Comparison of ENCODE assay signal across 9 cellular contexts in the genomic region with DNA sequence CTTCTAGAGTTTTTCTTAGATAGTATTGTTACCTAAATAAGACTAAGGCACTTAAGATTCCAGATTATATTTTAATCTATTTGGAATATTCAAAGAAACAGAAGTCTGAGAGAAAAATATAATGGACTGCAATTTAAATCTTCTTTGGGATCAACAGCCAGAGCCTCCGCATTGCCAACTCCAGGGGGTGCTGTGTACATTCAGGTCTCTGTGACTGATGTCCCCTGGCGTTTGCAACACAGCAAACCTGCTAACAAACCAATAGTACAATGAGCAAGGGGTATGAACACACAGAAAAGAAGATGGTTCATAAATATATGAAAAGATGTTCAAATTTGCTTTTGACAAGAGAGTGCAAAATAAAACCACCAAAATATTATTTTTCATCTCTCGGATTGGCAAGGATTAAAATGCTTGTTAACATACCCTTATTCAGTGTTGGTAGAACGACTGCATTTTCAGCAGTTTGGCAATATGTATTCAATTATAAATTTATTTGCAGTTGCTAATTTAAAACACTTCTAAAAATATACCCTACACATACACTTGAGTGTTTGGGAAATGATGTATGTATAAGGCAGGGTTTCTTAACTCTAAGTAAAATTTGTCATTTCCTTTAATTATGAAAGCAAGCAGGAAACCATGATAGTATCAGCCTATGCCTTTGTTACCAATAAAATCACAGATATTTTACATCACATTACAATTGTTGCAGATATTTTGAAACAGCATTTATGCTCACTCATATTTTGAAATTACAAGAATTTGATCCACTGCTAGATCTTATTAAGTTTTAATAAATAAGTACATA. TPM values are rescaled to one million over a fixed set of nuclear protein-coding genes. Genes with fewer than 3 reads are reported as not detected.
DNase-seq lines count a peak whose midpoint lies in the region; FAIRE-seq and TF ChIP-seq lines count a peak whose summit lies in the region.
"Had no signal": no experiment of that assay in that cellular context is flagged by ENCODE, and none has a peak within 500 bp of the region (broad histone marks: within the 10 kb centered on the region; RNA-seq: fewer than 3 reads in every experiment).

No MANE protein-coding gene starts in this region.

- peaks cover 68% of the 10 kb centered on the region for H3K4me1 Mint-ChIP-seq in HFFc6 (ENCODE audit: low read depth)

- H3K27ac Mint-ChIP-seq in HFFc6: peak overlapping the region; percentile 72
- H3K27ac Mint-ChIP-seq: dendritic cell treated with granulocyte-macrophage colony-stimulating factor and Interleukin-4, amounts not matched to agents 40 ng/mL and 50 ng/mL, for 4 days had no signal

- H3K4me3 ChIP-seq in NB4 (ENCODE audit: low read depth, low read length) (no peak overlapping the region), epithelial cell of esophagus (ENCODE audit: low read length) (no peak overlapping the region)

- H3K9me3 Mint-ChIP-seq in HFFc6: peaks cover 13% of the 10 kb centered on the region
- H3K9me3 Mint-ChIP-seq: dendritic cell treated with granulocyte-macrophage colony-stimulating factor and Interleukin-4, amounts not matched to agents 40 ng/mL and 50 ng/mL, for 4 days had no signal

- peak; percentile 16 for DNase-seq in activated T-cell treated with anti-CD3 and anti-CD28 coated beads for 48 hours (ENCODE audit: low read depth)
- no peak for DNase-seq in activated T-cell treated with anti-CD3 and anti-CD28 coated beads for 4 hours
- DNase-seq in HFFc6: peak; percentile 71
- DNase-seq in NB4 (ENCODE audit: low read depth): peak; percentile 74
- peak; percentile 85 for DNase-seq in SK-MEL-5 (ENCODE audit: low read depth, low spot score)
- DNase-seq in epithelial cell of esophagus (ENCODE audit: low read depth): peak; percentile 86
- DNase-seq in midbrain (lab: John Stamatoyannopoulos, UW): peak; percentile 32
- DNase-seq in urothelium cell line (ENCODE audit: low spot score): peak; percentile 63

- peaks cover 1% of the 10 kb centered on the region for H3K27me3 Mint-ChIP-seq in HFFc6 (ENCODE audit: insufficient read depth)
- H3K27me3 Mint-ChIP-seq: dendritic cell treated with granulocyte-macrophage colony-stimulating factor and Interleukin-4, amounts not matched to agents 40 ng/mL and 50 ng/mL, for 4 days had no signal

- no peak overlapping the region for H3K4me3 Mint-ChIP-seq in HFFc6
- H3K4me3 Mint-ChIP-seq: dendritic cell treated with granulocyte-macrophage colony-stimulating factor and Interleukin-4, amounts not matched to agents 40 ng/mL and 50 ng/mL, for 4 days had no signal

- in situ Hi-C loops in SK-MEL-5 (cut with HindIII; ENCODE audit: low pct_unique_long_range_greater_than_20kb, low sequenced_read_pairs): no loop called here

- FAIRE-seq in urothelium cell line (lab: Jason Lieb, UNC): no peak

- no peak for TF ChIP-seq POLR2A in NB4 (IDR thresholded peaks at IDR 0.05; ENCODE audit: extremely low read depth, insufficient read length)

- peaks cover 14% of the 10 kb centered on the region for H3K36me3 Mint-ChIP-seq in HFFc6 (ENCODE audit: low read depth)

- TF ChIP-seq CTCF in HFFc6 (IDR thresholded peaks at IDR 0.05) (peak; percentile 96), NB4 (IDR thresholded peaks at IDR 0.05; ENCODE audit: low read depth, low read length) (peak; percentile 79), epithelial cell of esophagus (IDR thresholded peaks at IDR 0.05; ENCODE audit: insufficient read depth, low read depth, low read length, missing control alignments) (peak; percentile 99)

RNA-seq across cellular contexts. Expression of gene TM4SF1, which starts 16.1 kb away (rescaled TPM):
- 10 to 100 TPM in 4 of 6 experiments, 1 to 10 TPM in 2; 6.5 to 80.1 (median 74.8) TPM for total RNA-seq in HFFc6 (2021; fragmentation: NEBNext Ultra II Directional; extraction: Animal tissue kit (Norgen Biotek cat#: 25700))
- total RNA-seq in SK-MEL-5 (2014; rRNA removed; shearing (Covaris generic)): 60.2 and 65.0 TPM in 2 replicates
- polyA plus RNA-seq in SK-MEL-5 (2015; cell fraction: cytosol; rRNA removed): 64.1 and 68.2 TPM in 2 replicates
- polyA plus RNA-seq in SK-MEL-5 (2015; cell fraction: nucleus; rRNA removed): 30.0 and 39.3 TPM in 2 replicates
